13 cellular contexts compared by ENCODE assay signal in the genomic region with DNA sequence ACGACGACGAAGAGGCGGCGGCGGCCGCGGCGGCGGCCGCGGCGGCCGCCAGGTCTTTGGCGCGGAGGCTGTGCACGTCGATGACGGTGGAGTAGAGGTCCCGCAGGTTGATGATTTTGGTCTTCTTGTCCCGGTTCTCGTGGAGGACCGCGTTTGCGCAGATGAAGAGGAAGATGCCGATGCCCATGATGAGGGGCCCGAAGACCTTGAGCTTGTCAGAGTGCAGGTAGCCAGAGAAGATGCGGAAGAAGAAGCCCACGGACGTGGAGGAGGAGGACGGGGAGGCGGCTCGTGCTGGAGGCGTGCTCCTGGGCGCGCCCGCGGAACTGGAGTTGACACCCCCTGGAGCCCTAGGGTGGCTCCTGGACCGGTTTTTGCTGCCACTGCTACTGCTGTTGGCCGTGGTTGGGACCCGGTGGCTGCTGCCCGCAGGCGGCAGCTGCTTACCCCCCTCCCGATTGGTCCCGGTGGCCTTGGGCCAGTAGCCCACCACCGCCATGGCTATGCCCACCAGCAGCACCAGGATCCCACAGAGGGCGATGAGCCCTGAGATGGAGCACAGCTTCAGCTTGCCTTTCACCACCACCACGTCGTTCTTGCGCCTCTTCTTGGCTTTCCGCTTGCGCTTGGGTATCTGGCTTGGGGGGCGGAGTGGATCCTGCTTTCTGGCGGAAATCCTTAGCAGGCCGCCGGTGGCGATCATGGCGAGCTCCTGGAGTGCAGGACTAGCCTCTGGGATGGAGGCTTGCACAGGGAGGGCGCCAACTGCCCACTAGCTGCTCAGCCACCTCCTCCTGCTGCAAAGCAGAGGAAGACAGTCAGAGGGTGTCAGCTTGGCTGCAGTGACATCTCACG. TPM values are rescaled to one million over a fixed set of nuclear protein-coding genes. Genes with fewer than 3 reads are reported as not detected.
DNase-seq lines count a peak whose midpoint lies in the region; ATAC-seq, FAIRE-seq and TF ChIP-seq lines count a peak whose summit lies in the region.
"Had no signal": no experiment of that assay in that cellular context is flagged by ENCODE, and none has a peak within 500 bp of the region (broad histone marks: within the 10 kb centered on the region; RNA-seq: fewer than 3 reads in every experiment).

No MANE protein-coding gene starts in this region.

- H3K27me3 ChIP-seq in spleen (replicated peaks in 1 of 7) (peaks cover 5 to 86% (median 48%) of the 10 kb centered on the region in 7 donors), esophagus squamous epithelium (peaks cover 6 to 89% (median 23%) of the 10 kb centered on the region in 4 donors)

- no peak for TF ChIP-seq CTCF in activated CD8-positive, alpha-beta T cell treated with anti-CD3 and anti-CD28 coated beads for 36 hours (IDR thresholded peaks at IDR 0.05)
- TF ChIP-seq CTCF in kidney (IDR thresholded peaks at IDR 0.05; ENCODE audit: borderline replicate concordance, extremely low read depth, insufficient read depth) (no peak), spleen (IDR thresholded peaks at IDR 0.05 in 8 of 11, conservative IDR thresholded peaks at IDR 0.05 in 3 of 11) (no peak), esophagus squamous epithelium (IDR thresholded peaks at IDR 0.05) (no peak)

- peaks cover 54% of the 10 kb centered on the region for H3K27me3 Mint-ChIP-seq in activated CD8-positive, alpha-beta T cell treated with anti-CD3 and anti-CD28 coated beads for 36 hours
- peaks cover 57% of the 10 kb centered on the region for H3K27me3 Mint-ChIP-seq in activated CD8-positive, alpha-beta T cell treated with anti-CD3 and anti-CD28 coated beads, Interleukin-2, amount 10 ng/mL, durations not matched to agents 7 days and 5 days (ENCODE audit: low read depth)
- H3K27me3 Mint-ChIP-seq in activated T-helper 17 cell treated with anti-CD3 and anti-CD28 coated beads, Interleukin-2, amount 50 U/mL, for 72 hours = peaks cover 53% of the 10 kb centered on the region

- no peak overlapping the region for H3K9ac ChIP-seq in kidney (ENCODE audit: low read length in 2 of 2)

- H3K27ac Mint-ChIP-seq in activated CD8-positive, alpha-beta T cell treated with anti-CD3 and anti-CD28 coated beads for 36 hours = no peak overlapping the region
- no peak overlapping the region for H3K27ac Mint-ChIP-seq in activated CD8-positive, alpha-beta T cell treated with anti-CD3 and anti-CD28 coated beads, Interleukin-2, amount 10 ng/mL, durations not matched to agents 7 days and 5 days
- H3K27ac Mint-ChIP-seq in activated T-helper 17 cell treated with anti-CD3 and anti-CD28 coated beads, Interleukin-2, amount 50 U/mL, for 72 hours = no peak overlapping the region

- peaks cover 8% of the 10 kb centered on the region for H3K4me1 Mint-ChIP-seq in activated CD8-positive, alpha-beta T cell treated with anti-CD3 and anti-CD28 coated beads for 36 hours (ENCODE audit: low read depth)
- peaks cover 2% of the 10 kb centered on the region for H3K4me1 Mint-ChIP-seq in activated CD8-positive, alpha-beta T cell treated with anti-CD3 and anti-CD28 coated beads, Interleukin-2, amount 10 ng/mL, durations not matched to agents 7 days and 5 days (ENCODE audit: low read depth)
- H3K4me1 Mint-ChIP-seq in activated T-helper 17 cell treated with anti-CD3 and anti-CD28 coated beads, Interleukin-2, amount 50 U/mL, for 72 hours = no peaks in the 10 kb centered on the region

- no peaks in the 10 kb centered on the region for H3K9me3 ChIP-seq in kidney (ENCODE audit: control insufficient read depth in 1 of 2, low read length in 2 of 2)
- no peaks in the 10 kb centered on the region for H3K9me3 ChIP-seq in spleen
- no peaks in the 10 kb centered on the region for H3K9me3 ChIP-seq in esophagus squamous epithelium
- H3K9me3 ChIP-seq: neutrophil, SJSA1 had no signal

- no peaks in the 10 kb centered on the region for H3K36me3 Mint-ChIP-seq in activated CD8-positive, alpha-beta T cell treated with anti-CD3 and anti-CD28 coated beads for 36 hours (ENCODE audit: low read depth)
- no peaks in the 10 kb centered on the region for H3K36me3 Mint-ChIP-seq in activated CD8-positive, alpha-beta T cell treated with anti-CD3 and anti-CD28 coated beads, Interleukin-2, amount 10 ng/mL, durations not matched to agents 7 days and 5 days (ENCODE audit: low read depth)
- no peaks in the 10 kb centered on the region for H3K36me3 Mint-ChIP-seq in activated T-helper 17 cell treated with anti-CD3 and anti-CD28 coated beads, Interleukin-2, amount 50 U/mL, for 72 hours (ENCODE audit: low read depth)

- intact Hi-C loops in activated CD8-positive, alpha-beta T cell treated with anti-CD3 and anti-CD28 coated beads for 36 hours (cut with micrococcal nuclease) = no loop called here
- intact Hi-C loops in kidney (cut with DNase I) = no loop called here
- intact Hi-C loops in spleen (cut with DNase I; ENCODE audit: low total_unique reads) = no loop called here
- intact Hi-C loops in head of caudate nucleus (cut with DNase I) = loop anchor here (10.0 kb wide), 1 partner anchor 73 kb away; no protein-coding TSS in a partner anchor
- intact Hi-C loops in esophagus squamous epithelium (cut with DNase I) = no loop called here

- CTCF ChIA-PET in activated CD8-positive, alpha-beta T cell treated with anti-CD3 and anti-CD28 coated beads for 36 hours (lab: Charles Lee) = interaction anchor here (0.6 to 2.8 kb wide), 12 partner anchors 8 to 819 kb away, joined by 3 to 13 read pairs (median 4); no protein-coding TSS in a partner anchor
- CTCF ChIA-PET in activated CD8-positive, alpha-beta T cell treated with anti-CD3 and anti-CD28 coated beads, Interleukin-2, amount 10 ng/mL, durations not matched to agents 7 days and 5 days (lab: Charles Lee) = interaction anchor here (1.0 to 2.4 kb wide), 7 partner anchors 8 to 288 kb away, joined by 3 to 15 read pairs (median 4); no protein-coding TSS in a partner anchor

- H3K36me3 ChIP-seq in kidney (ENCODE audit: control insufficient read depth in 1 of 2, insufficient read depth in 2 of 2, low read length in 2 of 2) = no peaks in the 10 kb centered on the region
- no peaks in the 10 kb centered on the region for H3K36me3 ChIP-seq in spleen
- H3K36me3 ChIP-seq in esophagus squamous epithelium = no peaks in the 10 kb centered on the region
- H3K36me3 ChIP-seq: neutrophil had no signal

- H3K4me3 Mint-ChIP-seq in activated CD8-positive, alpha-beta T cell treated with anti-CD3 and anti-CD28 coated beads for 36 hours = peak overlapping the region; percentile 21
- H3K4me3 Mint-ChIP-seq in activated CD8-positive, alpha-beta T cell treated with anti-CD3 and anti-CD28 coated beads, Interleukin-2, amount 10 ng/mL, durations not matched to agents 7 days and 5 days = no peak overlapping the region
- H3K4me3 Mint-ChIP-seq in activated T-helper 17 cell treated with anti-CD3 and anti-CD28 coated beads, Interleukin-2, amount 50 U/mL, for 72 hours = peak overlapping the region; percentile 28

- POLR2A ChIA-PET in activated CD8-positive, alpha-beta T cell treated with anti-CD3 and anti-CD28 coated beads for 36 hours (lab: Charles Lee) = interaction anchor here (0.6 kb wide), 2 partner anchors 36 to 61 kb away, joined by 3 to 5 read pairs; no protein-coding TSS in a partner anchor
- POLR2A ChIA-PET in activated CD8-positive, alpha-beta T cell treated with anti-CD3 and anti-CD28 coated beads, Interleukin-2, amount 10 ng/mL, durations not matched to agents 7 days and 5 days (lab: Charles Lee) = interaction anchor here (0.6 kb wide), 1 partner anchor 1670 kb away, joined by 3 read pairs; no protein-coding TSS in a partner anchor

- WGBS in spleen, 5 donors = 34 to 50% (median 42%) methylated on average over 51 to 60 of the region's 60 CpGs
- 54 to 63% methylated on average over 25 to 26 of the region's 60 CpGs for WGBS in esophagus squamous epithelium, 2 donors

- H3K4me1 ChIP-seq in kidney (ENCODE audit: control insufficient read depth in 1 of 2, insufficient read depth in 1 of 2, low read depth in 1 of 2, low read length in 2 of 2) (peaks cover 0 to 4% of the 10 kb centered on the region in 2 donors), spleen (peaks cover 0 to 44% (median 20%) of the 10 kb centered on the region in 6 donors), esophagus squamous epithelium (peaks cover 11 to 43% (median 28%) of the 10 kb centered on the region in 3 donors)

- H3K4me3 ChIP-seq in kidney (ENCODE audit: low read length in 2 of 2) (no peak overlapping the region), spleen (peak overlapping the region in 4 of 8 donors; percentile 48 to 72 (median 54)), esophagus squamous epithelium (peak overlapping the region in 2 of 4 donors; percentile 55 to 69)
- H3K4me3 ChIP-seq: SJSA1 had no signal

- TF ChIP-seq POLR2A in spleen (IDR thresholded peaks at IDR 0.05) (no peak), esophagus squamous epithelium (IDR thresholded peaks at IDR 0.05) (no peak)

- no peak for DNase-seq in activated CD8-positive, alpha-beta T cell treated with anti-CD3 and anti-CD28 coated beads for 36 hours
- DNase-seq in activated CD8-positive, alpha-beta T cell treated with anti-CD3 and anti-CD28 coated beads, Interleukin-2, amount 10 ng/mL, durations not matched to agents 7 days and 5 days = no peak
- DNase-seq in kidney = peak; percentile 55
- peak; percentile 74 for DNase-seq in spleen
- no peak for DNase-seq in head of caudate nucleus
- DNase-seq in esophagus squamous epithelium (lab: John Stamatoyannopoulos, UW) = no peak
- DNase-seq in effector CD4-positive, alpha-beta T cell = no peak
- DNase-seq: ACHN, hippocampal formation, NCI-H524 treated with DMSO at 0.1 percent for 48 hours had no signal

- no peaks in the 10 kb centered on the region for H3K9me3 Mint-ChIP-seq in activated CD8-positive, alpha-beta T cell treated with anti-CD3 and anti-CD28 coated beads for 36 hours
- H3K9me3 Mint-ChIP-seq in activated CD8-positive, alpha-beta T cell treated with anti-CD3 and anti-CD28 coated beads, Interleukin-2, amount 10 ng/mL, durations not matched to agents 7 days and 5 days (ENCODE audit: insufficient read depth) = no peaks in the 10 kb centered on the region
- H3K9me3 Mint-ChIP-seq in activated T-helper 17 cell treated with anti-CD3 and anti-CD28 coated beads, Interleukin-2, amount 50 U/mL, for 72 hours = no peaks in the 10 kb centered on the region

- no peak for FAIRE-seq in kidney (lab: Jason Lieb, UNC)

- no peak for ATAC-seq in activated CD8-positive, alpha-beta T cell treated with anti-CD3 and anti-CD28 coated beads for 36 hours
- no peak for ATAC-seq in activated CD8-positive, alpha-beta T cell treated with anti-CD3 and anti-CD28 coated beads, Interleukin-2, amount 10 ng/mL, durations not matched to agents 7 days and 5 days
- ATAC-seq in activated T-helper 17 cell treated with anti-CD3 and anti-CD28 coated beads, Interleukin-2, amount 50 U/mL, for 72 hours (replicated peaks) = no peak

- H3K27ac ChIP-seq in kidney (ENCODE audit: low read depth in 2 of 2, low read length in 2 of 2) (no peak overlapping the region), spleen (no peak overlapping the region), esophagus squamous epithelium (no peak overlapping the region)
- H3K27ac ChIP-seq: neutrophil, SJSA1 had no signal

RNA-seq across cellular contexts. Expression of gene TMEM200C, which starts 3.7 kb away (rescaled TPM):
- not detected for total RNA-seq in activated CD8-positive, alpha-beta T cell treated with anti-CD3 and anti-CD28 coated beads for 36 hours
- not detected for total RNA-seq in activated CD8-positive, alpha-beta T cell treated with anti-CD3 and anti-CD28 coated beads, Interleukin-2, amount 10 ng/mL, durations not matched to agents 7 days and 5 days
- total RNA-seq in activated T-helper 17 cell treated with anti-CD3 and anti-CD28 coated beads, Interleukin-2, amount 50 U/mL, for 72 hours = not detected
- total RNA-seq in kidney (0.31 TPM), spleen (1 to 10 TPM in 5 of 7 donors, under 1 TPM in 2; 0.59 to 2.5 (median 1.5) TPM), esophagus squamous epithelium (under 1 TPM in 2 of 4 donors, not detected in 2; 0.04 to 0.38 TPM)
- polyA plus RNA-seq in kidney (ENCODE audit: insufficient read depth, low read depth, low replicate concordance) (2.1 TPM), spleen (under 1 TPM; 0.09 to 0.27 (median 0.19) TPM)

Comparison
In these comparisons a context has a peak if more than half of its experiments do, and no peak if none do; other contexts are left out.
1. DNase-seq: peak in kidney (single experiment) and spleen (single experiment); none in activated CD8-positive, alpha-beta T cell treated with anti-CD3 and anti-CD28 coated beads for 36 hours (single experiment), activated CD8-positive, alpha-beta T cell treated with anti-CD3 and anti-CD28 coated beads, Interleukin-2, amount 10 ng/mL, durations not matched to agents 7 days and 5 days (single experiment), head of caudate nucleus (0 of 42), esophagus squamous epithelium (single experiment) and effector CD4-positive, alpha-beta T cell (single experiment).